In genomic region chr17:2777242-2777867, GRCh38 we compare ENCODE assay signal across 1 cellular context.
TF ChIP-seq lines count a peak whose summit lies in the region.

No MANE protein-coding gene starts in this region.

TF ChIP-seq in HepG2, 621 proteins besides CTCF, POLR2A, EP300 and RAD21 (continued from another document):
- TF ChIP-seq ZNF687 (CRISPR knock-in tag; IDR thresholded peaks at IDR 0.05) (peak; percentile 13; the same call in 1 of the 2 replicates), ZNF24 (IDR thresholded peaks at IDR 0.05) (no peak), CC2D1A (CRISPR knock-in tag; IDR thresholded peaks at IDR 0.05) (no peak), HNF1B (CRISPR knock-in tag; IDR thresholded peaks at IDR 0.05) (peak; percentile 56; the same call in 1 of the 2 replicates), ZBTB37 (CRISPR knock-in tag; IDR thresholded peaks at IDR 0.05) (0 out of 2 replicates have a peak, but pooled peaks have one; percentile 41), CEBPB (IDR thresholded peaks at IDR 0.05; ENCODE audit: borderline replicate concordance, low read depth, low read length) (no peak), THAP7 (CRISPR knock-in tag; IDR thresholded peaks at IDR 0.05) (0 out of 2 replicates have a peak, but pooled peaks have one; percentile 48), PBX3 (CRISPR knock-in tag; IDR thresholded peaks at IDR 0.05; ENCODE audit: borderline replicate concordance) (no peak), ZNF333 (CRISPR knock-in tag; IDR thresholded peaks at IDR 0.05; ENCODE audit: borderline replicate concordance) (no peak), ZBTB7B (CRISPR knock-in tag; IDR thresholded peaks at IDR 0.05) (0 out of 2 replicates have a peak, but pooled peaks have one; percentile 10), ZNF572 (CRISPR knock-in tag; IDR thresholded peaks at IDR 0.05) (0 out of 2 replicates have a peak, but pooled peaks have one; percentile 68), ZNF501 (CRISPR knock-in tag; IDR thresholded peaks at IDR 0.05) (0 out of 2 replicates have a peak, but pooled peaks have one; percentile 36), KDM1A (CRISPR knock-in tag; IDR thresholded peaks at IDR 0.05) (no peak), SOX6 (IDR thresholded peaks at IDR 0.05) (no peak), SOX6 (CRISPR knock-in tag; IDR thresholded peaks at IDR 0.05) (peak; percentile 38; the same call in 1 of the 2 replicates), ZNF678 (CRISPR knock-in tag; IDR thresholded peaks at IDR 0.05) (peak; percentile 57; the same call in 1 of the 2 replicates), ZSCAN29 (CRISPR knock-in tag; conservative IDR thresholded peaks at IDR 0.05) (peak; percentile 70; the same call in 1 of the 2 replicates), ATF4 (CRISPR knock-in tag; IDR thresholded peaks at IDR 0.05) (no peak), ZNF552 (CRISPR knock-in tag; IDR thresholded peaks at IDR 0.05; ENCODE audit: borderline replicate concordance) (no peak), ARHGAP35 (CRISPR knock-in tag; IDR thresholded peaks at IDR 0.05; ENCODE audit: borderline replicate concordance) (0 out of 2 replicates have a peak, but pooled peaks have one; percentile 10), ZMAT3 (CRISPR knock-in tag; conservative IDR thresholded peaks at IDR 0.05) (0 out of 2 replicates have a peak, but pooled peaks have one; percentile 15)
